In genomic region chr11:96332236-96332761, GRCh38 we compare ENCODE assay signal across 1 cellular context.
TF ChIP-seq lines count a peak whose summit lies in the region.

No MANE protein-coding gene starts in this region.

TF ChIP-seq in HepG2, 621 proteins besides CTCF, POLR2A, EP300 and RAD21 (continued from another document and continues in another):
- TF ChIP-seq CREB3 (CRISPR knock-in tag; IDR thresholded peaks at IDR 0.05) (no peak), ZBTB25 (CRISPR knock-in tag; IDR thresholded peaks at IDR 0.05) (peak; percentile 23; the same call in 1 of the 2 replicates), TAF1 (CRISPR knock-in tag; IDR thresholded peaks at IDR 0.05) (no peak), ZNF652 (CRISPR knock-in tag; IDR thresholded peaks at IDR 0.05; ENCODE audit: borderline replicate concordance, low read depth) (peak; percentile 25; the same call in 1 of the 2 replicates), DPF2 (CRISPR knock-in tag; IDR thresholded peaks at IDR 0.05; ENCODE audit: borderline replicate concordance, low read depth) (peak; percentile 62; the same call in 1 of the 2 replicates), ZNF253 (CRISPR knock-in tag; IDR thresholded peaks at IDR 0.05; ENCODE audit: borderline replicate concordance) (no peak), FOXO1 (CRISPR knock-in tag; IDR thresholded peaks at IDR 0.05) (peak; percentile 93), FOXK1 (CRISPR knock-in tag; IDR thresholded peaks at IDR 0.05; ENCODE audit: borderline replicate concordance, low read depth) (peak; percentile 70; the same call in 1 of the 2 replicates), MZF1 (CRISPR knock-in tag; IDR thresholded peaks at IDR 0.05; ENCODE audit: borderline replicate concordance) (no peak), DRAP1 (CRISPR knock-in tag; IDR thresholded peaks at IDR 0.05) (peak; percentile 10; the same call in 1 of the 2 replicates), ETV5 (CRISPR knock-in tag; IDR thresholded peaks at IDR 0.05; ENCODE audit: borderline replicate concordance) (peak; percentile 87), RXRB (CRISPR knock-in tag; IDR thresholded peaks at IDR 0.05; ENCODE audit: borderline replicate concordance) (peak; percentile 43; the same call in 1 of the 2 replicates), ZNF614 (CRISPR knock-in tag; IDR thresholded peaks at IDR 0.05; ENCODE audit: borderline replicate concordance) (no peak; the same call in 1 of the 2 replicates), ZNF598 (CRISPR knock-in tag; IDR thresholded peaks at IDR 0.05; ENCODE audit: borderline replicate concordance) (no peak), PHF21A (CRISPR knock-in tag; IDR thresholded peaks at IDR 0.05) (peak; percentile 59), FOXJ3 (CRISPR knock-in tag; IDR thresholded peaks at IDR 0.05; ENCODE audit: borderline replicate concordance) (peak; percentile 75; the same call in 1 of the 2 replicates), ZKSCAN5 (CRISPR knock-in tag; IDR thresholded peaks at IDR 0.05) (no peak), ZBTB44 (CRISPR knock-in tag; IDR thresholded peaks at IDR 0.05) (no peak), ZNF510 (CRISPR knock-in tag; IDR thresholded peaks at IDR 0.05; ENCODE audit: low read depth) (peak; percentile 89; the same call in 1 of the 2 replicates), FOSL2 (CRISPR knock-in tag; IDR thresholded peaks at IDR 0.05) (peak; percentile 24; the same call in 1 of the 2 replicates), TMF1 (CRISPR knock-in tag; IDR thresholded peaks at IDR 0.05; ENCODE audit: low read depth) (no peak), EZH2 (conservative IDR thresholded peaks at IDR 0.05; ENCODE audit: low read depth, low read length) (no peak), KLF13 (CRISPR knock-in tag; IDR thresholded peaks at IDR 0.05) (no peak), CHD2 (IDR thresholded peaks at IDR 0.05; ENCODE audit: low read depth, low read length) (no peak), HDAC2 (CRISPR knock-in tag; IDR thresholded peaks at IDR 0.05) (peak; percentile 51; the same call in 1 of the 2 replicates), ZSCAN29 (CRISPR knock-in tag; conservative IDR thresholded peaks at IDR 0.05) (0 out of 2 replicates have a peak, but pooled peaks have one; percentile 53), ZNF644 (CRISPR knock-in tag; IDR thresholded peaks at IDR 0.05; ENCODE audit: low read depth) (peak; percentile 51), ZNF124 (CRISPR knock-in tag; IDR thresholded peaks at IDR 0.05) (no peak), SOX5 (CRISPR knock-in tag; IDR thresholded peaks at IDR 0.05; ENCODE audit: borderline replicate concordance) (peak; percentile 88), ZNF446 (CRISPR knock-in tag; IDR thresholded peaks at IDR 0.05) (no peak), ZFX (CRISPR knock-in tag; IDR thresholded peaks at IDR 0.05; ENCODE audit: low read depth) (peak; percentile 61), RBM39 (IDR thresholded peaks at IDR 0.05; ENCODE audit: low read depth, low read length, poor library complexity, severe bottlenecking) (no peak), RAD51 (IDR thresholded peaks at IDR 0.05; ENCODE audit: borderline replicate concordance) (no peak), CEBPG (CRISPR knock-in tag; IDR thresholded peaks at IDR 0.05) (peak; percentile 78)
- TF ChIP-seq, protein P1, sequence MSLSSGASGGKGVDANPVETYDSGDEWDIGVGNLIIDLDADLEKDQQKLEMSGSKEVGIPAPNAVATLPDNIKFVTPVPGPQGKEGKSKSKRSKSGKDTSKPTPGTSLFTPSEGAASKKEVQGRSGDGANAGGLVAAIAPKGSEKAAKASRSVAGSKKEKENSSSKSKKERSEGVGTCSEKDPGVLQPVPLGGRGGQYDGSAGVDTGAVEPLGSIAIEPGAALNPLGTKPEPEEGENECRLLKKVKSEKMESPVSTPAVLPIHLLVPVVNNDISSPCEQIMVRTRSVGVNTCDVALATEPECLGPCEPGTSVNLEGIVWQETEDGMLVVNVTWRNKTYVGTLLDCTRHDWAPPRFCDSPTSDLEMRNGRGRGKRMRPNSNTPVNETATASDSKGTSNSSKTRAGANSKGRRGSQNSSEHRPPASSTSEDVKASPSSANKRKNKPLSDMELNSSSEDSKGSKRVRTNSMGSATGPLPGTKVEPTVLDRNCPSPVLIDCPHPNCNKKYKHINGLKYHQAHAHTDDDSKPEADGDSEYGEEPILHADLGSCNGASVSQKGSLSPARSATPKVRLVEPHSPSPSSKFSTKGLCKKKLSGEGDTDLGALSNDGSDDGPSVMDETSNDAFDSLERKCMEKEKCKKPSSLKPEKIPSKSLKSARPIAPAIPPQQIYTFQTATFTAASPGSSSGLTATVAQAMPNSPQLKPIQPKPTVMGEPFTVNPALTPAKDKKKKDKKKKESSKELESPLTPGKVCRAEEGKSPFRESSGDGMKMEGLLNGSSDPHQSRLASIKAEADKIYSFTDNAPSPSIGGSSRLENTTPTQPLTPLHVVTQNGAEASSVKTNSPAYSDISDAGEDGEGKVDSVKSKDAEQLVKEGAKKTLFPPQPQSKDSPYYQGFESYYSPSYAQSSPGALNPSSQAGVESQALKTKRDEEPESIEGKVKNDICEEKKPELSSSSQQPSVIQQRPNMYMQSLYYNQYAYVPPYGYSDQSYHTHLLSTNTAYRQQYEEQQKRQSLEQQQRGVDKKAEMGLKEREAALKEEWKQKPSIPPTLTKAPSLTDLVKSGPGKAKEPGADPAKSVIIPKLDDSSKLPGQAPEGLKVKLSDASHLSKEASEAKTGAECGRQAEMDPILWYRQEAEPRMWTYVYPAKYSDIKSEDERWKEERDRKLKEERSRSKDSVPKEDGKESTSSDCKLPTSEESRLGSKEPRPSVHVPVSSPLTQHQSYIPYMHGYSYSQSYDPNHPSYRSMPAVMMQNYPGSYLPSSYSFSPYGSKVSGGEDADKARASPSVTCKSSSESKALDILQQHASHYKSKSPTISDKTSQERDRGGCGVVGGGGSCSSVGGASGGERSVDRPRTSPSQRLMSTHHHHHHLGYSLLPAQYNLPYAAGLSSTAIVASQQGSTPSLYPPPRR (CRISPR knock-in tag; IDR thresholded peaks at IDR 0.05; ENCODE audit: borderline replicate concordance) = 0 out of 2 replicates have a peak, but pooled peaks have one; percentile 53
- TF ChIP-seq, protein P2, sequence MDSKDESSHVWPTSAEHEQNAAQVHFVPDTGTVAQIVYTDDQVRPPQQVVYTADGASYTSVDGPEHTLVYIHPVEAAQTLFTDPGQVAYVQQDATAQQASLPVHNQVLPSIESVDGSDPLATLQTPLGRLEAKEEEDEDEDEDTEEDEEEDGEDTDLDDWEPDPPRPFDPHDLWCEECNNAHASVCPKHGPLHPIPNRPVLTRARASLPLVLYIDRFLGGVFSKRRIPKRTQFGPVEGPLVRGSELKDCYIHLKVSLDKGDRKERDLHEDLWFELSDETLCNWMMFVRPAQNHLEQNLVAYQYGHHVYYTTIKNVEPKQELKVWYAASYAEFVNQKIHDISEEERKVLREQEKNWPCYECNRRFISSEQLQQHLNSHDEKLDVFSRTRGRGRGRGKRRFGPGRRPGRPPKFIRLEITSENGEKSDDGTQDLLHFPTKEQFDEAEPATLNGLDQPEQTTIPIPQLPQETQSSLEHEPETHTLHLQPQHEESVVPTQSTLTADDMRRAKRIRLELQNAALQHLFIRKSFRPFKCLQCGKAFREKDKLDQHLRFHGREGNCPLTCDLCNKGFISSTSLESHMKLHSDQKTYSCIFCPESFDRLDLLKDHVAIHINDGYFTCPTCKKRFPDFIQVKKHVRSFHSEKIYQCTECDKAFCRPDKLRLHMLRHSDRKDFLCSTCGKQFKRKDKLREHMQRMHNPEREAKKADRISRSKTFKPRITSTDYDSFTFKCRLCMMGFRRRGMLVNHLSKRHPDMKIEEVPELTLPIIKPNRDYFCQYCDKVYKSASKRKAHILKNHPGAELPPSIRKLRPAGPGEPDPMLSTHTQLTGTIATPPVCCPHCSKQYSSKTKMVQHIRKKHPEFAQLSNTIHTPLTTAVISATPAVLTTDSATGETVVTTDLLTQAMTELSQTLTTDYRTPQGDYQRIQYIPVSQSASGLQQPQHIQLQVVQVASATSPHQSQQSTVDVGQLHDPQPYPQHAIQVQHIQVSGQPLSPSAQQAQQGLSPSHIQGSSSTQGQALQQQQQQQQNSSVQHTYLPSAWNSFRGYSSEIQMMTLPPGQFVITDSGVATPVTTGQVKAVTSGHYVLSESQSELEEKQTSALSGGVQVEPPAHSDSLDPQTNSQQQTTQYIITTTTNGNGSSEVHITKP (CRISPR knock-in tag; IDR thresholded peaks at IDR 0.05; ENCODE audit: low read depth) = peak; percentile 72; the same call in 1 of the 2 replicates
- TF ChIP-seq, protein P3, sequence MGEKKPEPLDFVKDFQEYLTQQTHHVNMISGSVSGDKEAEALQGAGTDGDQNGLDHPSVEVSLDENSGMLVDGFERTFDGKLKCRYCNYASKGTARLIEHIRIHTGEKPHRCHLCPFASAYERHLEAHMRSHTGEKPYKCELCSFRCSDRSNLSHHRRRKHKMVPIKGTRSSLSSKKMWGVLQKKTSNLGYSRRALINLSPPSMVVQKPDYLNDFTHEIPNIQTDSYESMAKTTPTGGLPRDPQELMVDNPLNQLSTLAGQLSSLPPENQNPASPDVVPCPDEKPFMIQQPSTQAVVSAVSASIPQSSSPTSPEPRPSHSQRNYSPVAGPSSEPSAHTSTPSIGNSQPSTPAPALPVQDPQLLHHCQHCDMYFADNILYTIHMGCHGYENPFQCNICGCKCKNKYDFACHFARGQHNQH (CRISPR knock-in tag; IDR thresholded peaks at IDR 0.05) = peak; percentile 52; the same call in 1 of the 2 replicates
- TF ChIP-seq, protein P4, sequence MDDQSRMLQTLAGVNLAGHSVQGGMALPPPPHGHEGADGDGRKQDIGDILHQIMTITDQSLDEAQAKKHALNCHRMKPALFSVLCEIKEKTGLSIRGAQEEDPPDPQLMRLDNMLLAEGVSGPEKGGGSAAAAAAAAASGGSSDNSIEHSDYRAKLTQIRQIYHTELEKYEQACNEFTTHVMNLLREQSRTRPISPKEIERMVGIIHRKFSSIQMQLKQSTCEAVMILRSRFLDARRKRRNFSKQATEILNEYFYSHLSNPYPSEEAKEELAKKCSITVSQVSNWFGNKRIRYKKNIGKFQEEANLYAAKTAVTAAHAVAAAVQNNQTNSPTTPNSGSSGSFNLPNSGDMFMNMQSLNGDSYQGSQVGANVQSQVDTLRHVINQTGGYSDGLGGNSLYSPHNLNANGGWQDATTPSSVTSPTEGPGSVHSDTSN (CRISPR knock-in tag; IDR thresholded peaks at IDR 0.05; ENCODE audit: borderline replicate concordance) = no peak
- TF ChIP-seq, protein P5, sequence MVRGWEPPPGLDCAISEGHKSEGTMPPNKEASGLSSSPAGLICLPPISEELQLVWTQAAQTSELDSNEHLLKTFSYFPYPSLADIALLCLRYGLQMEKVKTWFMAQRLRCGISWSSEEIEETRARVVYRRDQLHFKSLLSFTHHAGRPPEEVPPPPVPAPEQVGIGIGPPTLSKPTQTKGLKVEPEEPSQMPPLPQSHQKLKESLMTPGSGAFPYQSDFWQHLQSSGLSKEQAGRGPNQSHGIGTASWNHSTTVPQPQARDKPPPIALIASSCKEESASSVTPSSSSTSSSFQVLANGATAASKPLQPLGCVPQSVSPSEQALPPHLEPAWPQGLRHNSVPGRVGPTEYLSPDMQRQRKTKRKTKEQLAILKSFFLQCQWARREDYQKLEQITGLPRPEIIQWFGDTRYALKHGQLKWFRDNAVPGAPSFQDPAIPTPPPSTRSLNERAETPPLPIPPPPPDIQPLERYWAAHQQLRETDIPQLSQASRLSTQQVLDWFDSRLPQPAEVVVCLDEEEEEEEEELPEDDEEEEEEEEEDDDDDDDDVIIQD (CRISPR knock-in tag; IDR thresholded peaks at IDR 0.05; ENCODE audit: low read depth) = peak; percentile 67; the same call in 1 of the 2 replicates
- TF ChIP-seq, protein P6, sequence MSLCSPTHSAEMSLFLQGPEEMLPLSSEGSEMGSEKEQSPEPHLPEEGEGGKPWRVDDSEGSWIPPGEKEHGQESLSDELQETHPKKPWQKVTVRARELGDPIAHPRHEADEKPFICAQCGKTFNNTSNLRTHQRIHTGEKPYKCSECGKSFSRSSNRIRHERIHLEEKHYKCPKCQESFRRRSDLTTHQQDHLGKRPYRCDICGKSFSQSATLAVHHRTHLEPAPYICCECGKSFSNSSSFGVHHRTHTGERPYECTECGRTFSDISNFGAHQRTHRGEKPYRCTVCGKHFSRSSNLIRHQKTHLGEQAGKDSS (CRISPR knock-in tag; IDR thresholded peaks at IDR 0.05; ENCODE audit: borderline replicate concordance, low read depth) = peak; percentile 63; the same call in 1 of the 2 replicates
